ENCODE assay signal across 31 cellular contexts in the genomic region with DNA sequence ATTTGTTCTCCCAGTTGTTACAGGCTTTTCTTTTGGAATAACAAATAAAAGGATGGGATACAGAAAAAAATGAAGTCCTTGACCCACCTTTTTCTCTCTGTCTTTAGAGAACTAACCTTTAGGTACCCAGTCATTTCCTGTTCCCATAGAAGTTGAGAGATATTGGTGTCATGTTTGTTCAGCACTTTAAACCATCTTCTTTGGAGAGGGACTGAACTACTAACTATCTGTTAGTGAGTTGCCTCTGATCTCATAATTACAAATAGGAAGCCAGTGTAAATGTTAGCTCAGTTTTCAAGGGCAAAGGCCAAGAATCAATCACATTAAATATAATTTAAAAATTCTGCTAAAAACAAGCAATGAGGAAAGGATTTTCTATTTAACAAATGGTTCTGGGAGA.
"Had no signal": no experiment of that assay in that cellular context is flagged by ENCODE, and none has a peak within 500 bp of the region (broad histone marks: within the 10 kb centered on the region; RNA-seq: fewer than 3 reads in every experiment).

No MANE protein-coding gene starts in this region.

- H3K27me3 Mint-ChIP-seq: activated naive CD4-positive, alpha-beta T cell treated with anti-CD3 and anti-CD28 coated beads, Interleukin-2, amount 10 ng/mL, durations not matched to agents 7 days and 5 days; activated naive CD8-positive, alpha-beta T cell treated with anti-CD3 and anti-CD28 coated beads, Interleukin-2, amount 10 ng/mL, durations not matched to agents 7 days and 5 days; effector memory CD8-positive, alpha-beta T cell; natural killer cell treated with Interleukin-12 subunit alpha and Interleukin-12 subunit beta and Interleukin-15 and Interleukin-18, amount 100 ng/mL, for 72 hours had no signal

- H3K27ac ChIP-seq: brain microvascular endothelial cell, heart left ventricle, left lung, thoracic aorta, uterus, WERI-Rb-1 had no signal

- H3K27me3 ChIP-seq: brain microvascular endothelial cell, heart left ventricle, left lung, uterus had no signal

- H3K27ac Mint-ChIP-seq: activated naive CD4-positive, alpha-beta T cell treated with anti-CD3 and anti-CD28 coated beads, Interleukin-2, amount 10 ng/mL, durations not matched to agents 7 days and 5 days; activated naive CD8-positive, alpha-beta T cell treated with anti-CD3 and anti-CD28 coated beads, Interleukin-2, amount 10 ng/mL, durations not matched to agents 7 days and 5 days; activated T-helper 1 cell treated with anti-CD3 and anti-CD28 coated beads, Interleukin-12 subunit alpha, Interleukin-12 subunit beta, Interleukin-2, Interleukin-4 antibody, amounts not matched to agents 30 ng/mL and 10 ng/mL and 1 ng/mL, durations not matched to agents 14 hours and 24 hours and 36 hours; effector memory CD8-positive, alpha-beta T cell; immature natural killer cell; natural killer cell treated with Interleukin-12 subunit alpha and Interleukin-12 subunit beta and Interleukin-15 and Interleukin-18, amount 100 ng/mL, for 72 hours; stimulated activated effector memory CD8-positive, alpha-beta T cell treated with anti-CD3 and anti-CD28 coated beads, Interleukin-12 subunit alpha, Interleukin-12 subunit beta, amount 100 ng/mL, for 72 hours; T-helper 1 cell treated with Interleukin-12 subunit alpha and Interleukin-12 subunit beta and Interleukin-4 antibody, amounts not matched to agents 30 μg/mL and 1 μg/mL, for 36 hours had no signal

- ATAC-seq: activated CD4-positive, CD25-positive, alpha-beta regulatory T cell treated with anti-CD3 and anti-CD28 coated beads, Interleukin-2, amount 50 U/mL, for 24 hours; effector memory CD8-positive, alpha-beta T cell; heart left ventricle; left lung; mucosa of descending colon; natural killer cell treated with Interleukin-12 subunit alpha and Interleukin-12 subunit beta and Interleukin-15 and Interleukin-18, amount 100 ng/mL, for 72 hours; right cardiac atrium; stimulated activated effector memory CD8-positive, alpha-beta T cell treated with anti-CD3 and anti-CD28 coated beads, Interleukin-12 subunit alpha, Interleukin-12 subunit beta, amount 100 ng/mL, for 72 hours had no signal

- H3K4me1 ChIP-seq: uterus had no signal

- H3K9me3 ChIP-seq: left lung, mucosa of descending colon, thoracic aorta, uterus had no signal

- H3K4me3 Mint-ChIP-seq: activated naive CD4-positive, alpha-beta T cell treated with anti-CD3 and anti-CD28 coated beads, Interleukin-2, amount 10 ng/mL, durations not matched to agents 7 days and 5 days; activated naive CD8-positive, alpha-beta T cell treated with anti-CD3 and anti-CD28 coated beads, Interleukin-2, amount 10 ng/mL, durations not matched to agents 7 days and 5 days; activated T-helper 1 cell treated with anti-CD3 and anti-CD28 coated beads, Interleukin-12 subunit alpha, Interleukin-12 subunit beta, Interleukin-2, Interleukin-4 antibody, amounts not matched to agents 30 ng/mL and 10 ng/mL and 1 ng/mL, durations not matched to agents 14 hours and 24 hours and 36 hours; effector memory CD8-positive, alpha-beta T cell; immature natural killer cell; natural killer cell treated with Interleukin-12 subunit alpha and Interleukin-12 subunit beta and Interleukin-15 and Interleukin-18, amount 100 ng/mL, for 72 hours; stimulated activated effector memory CD8-positive, alpha-beta T cell treated with anti-CD3 and anti-CD28 coated beads, Interleukin-12 subunit alpha, Interleukin-12 subunit beta, amount 100 ng/mL, for 72 hours; stimulated activated naive CD8-positive, alpha-beta T cell treated with anti-CD3 and anti-CD28 coated beads, Interleukin-15, Interleukin-2, amounts not matched to agents 100 ng/mL and 50 ng/mL, for 24 hours; T-helper 1 cell treated with Interleukin-12 subunit alpha and Interleukin-12 subunit beta and Interleukin-4 antibody, amounts not matched to agents 30 μg/mL and 1 μg/mL, for 36 hours had no signal

- H3K9me3 Mint-ChIP-seq: activated naive CD4-positive, alpha-beta T cell treated with anti-CD3 and anti-CD28 coated beads, Interleukin-2, amount 10 ng/mL, durations not matched to agents 7 days and 5 days; activated T-helper 1 cell treated with anti-CD3 and anti-CD28 coated beads, Interleukin-12 subunit alpha, Interleukin-12 subunit beta, Interleukin-2, Interleukin-4 antibody, amounts not matched to agents 30 ng/mL and 10 ng/mL and 1 ng/mL, durations not matched to agents 14 hours and 24 hours and 36 hours; effector memory CD8-positive, alpha-beta T cell; natural killer cell treated with Interleukin-12 subunit alpha and Interleukin-12 subunit beta and Interleukin-15 and Interleukin-18, amount 100 ng/mL, for 72 hours; stimulated activated naive CD8-positive, alpha-beta T cell treated with anti-CD3 and anti-CD28 coated beads, Interleukin-15, Interleukin-2, amounts not matched to agents 100 ng/mL and 50 ng/mL, for 24 hours had no signal

- DNase-seq: activated CD4-positive, alpha-beta T cell treated with anti-CD3 and anti-CD28 coated beads for 48 hours; activated CD4-positive, alpha-beta T cell treated with anti-CD3 and anti-CD28 coated beads, Interleukin-2, amount 50 U/mL, for 48 hours; activated CD8-positive, alpha-beta memory T cell treated with anti-CD3 and anti-CD28 coated beads, Interleukin-2, amount 50 U/mL, for 4 hours; activated effector memory CD4-positive, alpha-beta T cell treated with anti-CD3 and anti-CD28 coated beads, Interleukin-2, amount 50 U/mL, for 16 hours; activated naive CD4-positive, alpha-beta T cell treated with anti-CD3 and anti-CD28 coated beads, Interleukin-2, amount 10 ng/mL, durations not matched to agents 7 days and 5 days; activated naive CD8-positive, alpha-beta T cell treated with anti-CD3 and anti-CD28 coated beads, Interleukin-2, amount 10 ng/mL, durations not matched to agents 7 days and 5 days; activated T-cell treated with anti-CD3 and anti-CD28 coated beads, Interleukin-2, amount 50 U/mL, for 1 hour; brain microvascular endothelial cell; caudate nucleus; cortex of kidney; effector memory CD8-positive, alpha-beta T cell; heart left ventricle; hypothalamus; immature natural killer cell; left lung; mucosa of descending colon; posterior cingulate gyrus; right cardiac atrium; stimulated activated CD4-positive, alpha-beta T cell treated with anti-CD3 and anti-CD28 coated beads, Interleukin-4, amount 100 ng/mL, for 24 hours; T1000; trophoblast cell; uterus; WERI-Rb-1 had no signal

- H3K36me3 ChIP-seq: brain microvascular endothelial cell, heart left ventricle, left lung, thoracic aorta, uterus, WERI-Rb-1 had no signal

- H3K4me3 ChIP-seq: heart left ventricle, left lung, lung, mucosa of descending colon, thoracic aorta, uterus had no signal

- H3K36me3 Mint-ChIP-seq: activated naive CD4-positive, alpha-beta T cell treated with anti-CD3 and anti-CD28 coated beads, Interleukin-2, amount 10 ng/mL, durations not matched to agents 7 days and 5 days; immature natural killer cell; natural killer cell treated with Interleukin-12 subunit alpha and Interleukin-12 subunit beta and Interleukin-15 and Interleukin-18, amount 100 ng/mL, for 72 hours; stimulated activated effector memory CD8-positive, alpha-beta T cell treated with anti-CD3 and anti-CD28 coated beads, Interleukin-12 subunit alpha, Interleukin-12 subunit beta, amount 100 ng/mL, for 72 hours had no signal

- H3K4me1 Mint-ChIP-seq: activated naive CD4-positive, alpha-beta T cell treated with anti-CD3 and anti-CD28 coated beads, Interleukin-2, amount 10 ng/mL, durations not matched to agents 7 days and 5 days; activated naive CD8-positive, alpha-beta T cell treated with anti-CD3 and anti-CD28 coated beads, Interleukin-2, amount 10 ng/mL, durations not matched to agents 7 days and 5 days; immature natural killer cell; stimulated activated effector memory CD8-positive, alpha-beta T cell treated with anti-CD3 and anti-CD28 coated beads, Interleukin-12 subunit alpha, Interleukin-12 subunit beta, amount 100 ng/mL, for 72 hours had no signal
